9 cellular contexts compared by ENCODE assay signal in the genomic region with DNA sequence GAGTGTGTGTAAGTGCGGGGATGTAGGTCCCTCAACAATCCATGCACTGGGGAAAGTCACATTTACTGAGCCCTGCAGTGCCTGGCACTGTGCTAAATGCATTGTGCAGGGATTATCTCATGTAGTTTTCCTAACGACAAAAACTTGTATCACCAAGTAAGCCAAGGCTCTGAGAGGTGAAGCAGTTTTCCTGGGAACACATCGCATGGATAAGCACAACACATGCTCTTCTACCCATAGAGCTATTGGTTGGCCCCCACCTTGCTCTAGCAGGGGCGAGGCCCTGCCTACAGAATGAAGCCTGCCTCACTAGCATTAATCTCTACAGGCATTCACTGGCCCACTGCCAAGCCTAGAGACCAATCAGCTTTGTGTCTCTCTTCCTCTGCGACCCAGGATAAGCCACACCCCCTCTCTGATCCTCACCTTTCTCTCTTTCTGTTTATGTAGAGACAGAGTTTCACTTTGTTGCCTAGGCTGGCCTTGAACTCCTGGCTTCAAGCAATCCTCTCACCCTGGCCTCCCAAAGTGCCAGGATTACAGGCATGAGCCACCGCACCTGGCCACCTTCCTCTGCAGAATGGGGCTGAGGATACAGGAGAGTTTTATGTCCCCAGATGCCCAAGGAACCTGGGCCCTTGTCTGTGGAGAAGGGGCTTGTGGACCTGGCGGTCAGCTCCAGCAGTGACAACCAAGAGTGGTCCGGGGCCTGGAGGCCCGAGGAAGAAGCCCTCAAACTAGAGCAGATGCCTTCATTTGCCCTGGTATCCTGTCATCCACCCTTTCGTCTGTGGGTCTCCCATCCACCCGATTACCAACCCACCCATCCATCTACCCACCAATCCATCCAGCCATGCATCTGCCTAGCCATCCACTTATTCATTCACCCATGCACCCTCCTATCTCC. TPM values are rescaled to one million over a fixed set of nuclear protein-coding genes. Genes with fewer than 3 reads are reported as not detected.
DNase-seq lines count a peak whose midpoint lies in the region; ATAC-seq, FAIRE-seq and TF ChIP-seq lines count a peak whose summit lies in the region.
"Had no signal": no experiment of that assay in that cellular context is flagged by ENCODE, and none has a peak within 500 bp of the region (broad histone marks: within the 10 kb centered on the region; RNA-seq: fewer than 3 reads in every experiment).

No MANE protein-coding gene starts in this region.

- POLR2A ChIA-PET in HCT116 (lab: Charles Lee): no interaction called here
- POLR2A ChIA-PET in endothelial cell of umbilical vein (lab: Charles Lee): no interaction called here

- RAD21 ChIA-PET in HCT116 (lab: Charles Lee; ENCODE audit: low non-redundant PET in 1 of 2, low total read pairs in 2 of 2, uncharacterized antibody in 2 of 2, unreplicated experiment in 2 of 2): no interaction called here

- H3K9ac ChIP-seq in HCT116 (ENCODE audit: low read length): no peak overlapping the region
- H3K9ac ChIP-seq in endothelial cell of umbilical vein (replicated peaks; ENCODE audit: extremely low read depth, insufficient read depth, low read length): no peak overlapping the region

- dilution Hi-C loops in endothelial cell of umbilical vein (cut with MboI; ENCODE audit: extremely low pct_ligation_motif_present, low sequenced_read_pairs): no loop called here

- H3K27me3 ChIP-seq in HCT116 (ENCODE audit: insufficient read depth, low read length) (no peaks in the 10 kb centered on the region), endothelial cell of umbilical vein (ENCODE audit: control insufficient read depth in 2 of 2, insufficient read depth in 2 of 2, low read length in 2 of 2) (no peaks in the 10 kb centered on the region), gastrocnemius medialis (no peaks in the 10 kb centered on the region)

- H3K9me1 ChIP-seq in endothelial cell of umbilical vein (replicated peaks; ENCODE audit: control insufficient read depth, extremely low read depth, insufficient read depth, low read length): no peaks in the 10 kb centered on the region

- FAIRE-seq in endothelial cell of umbilical vein (lab: Jason Lieb, UNC): peak; percentile 28

- BruUV-seq in HCT116 (replicated peaks; lab: Mats Ljungman, UMichigan) (no TSS peak), endothelial cell of umbilical vein (replicated peaks; lab: Mats Ljungman, UMichigan) (no TSS peak)

- H2AFZ ChIP-seq in HCT116 (ENCODE audit: low read depth, low read length, poor library complexity, severe bottlenecking) (no peak overlapping the region), endothelial cell of umbilical vein (ENCODE audit: low read depth, low read length) (no peak overlapping the region)

- H3K27ac ChIP-seq in HCT116 (ENCODE audit: low read depth, low read length) (no peak overlapping the region), endothelial cell of umbilical vein (ENCODE audit: insufficient read depth, low read depth, low read length) (no peak overlapping the region), gastrocnemius medialis (peak overlapping the region; percentile 85 to 98 (median 96))

- DNase-seq in HCT116 (ENCODE audit: low read depth, low spot score) (no peak), NCI-H82 treated with DMSO at 0.1 percent for 48 hours (lab: John Stamatoyannopoulos, UW; ENCODE audit: unreplicated experiment) (peak; percentile 87), endothelial cell of umbilical vein (ENCODE audit: low read depth, low spot score) (no peak), gastrocnemius medialis (no peak), dermis blood vessel endothelial cell (no peak)
- DNase-seq: SHP77 had no signal

- intact Hi-C loops in HCT116 (cut with micrococcal nuclease) (no loop called here), endothelial cell of umbilical vein (cut with micrococcal nuclease) (no loop called here), gastrocnemius medialis (cut with DNase I; ENCODE audit: low total_unique reads) (no loop called here)

- no peaks in the 10 kb centered on the region for H3K9me3 ChIP-seq in HCT116 (ENCODE audit: control insufficient read depth in 1 of 2, insufficient read depth in 1 of 2, low read depth in 1 of 2, low read length in 2 of 2)
- no peaks in the 10 kb centered on the region for H3K9me3 ChIP-seq in endothelial cell of umbilical vein (replicated peaks; ENCODE audit: control insufficient read depth, insufficient read depth, low read length)
- H3K9me3 ChIP-seq in gastrocnemius medialis: no peaks in the 10 kb centered on the region

- H4K20me1 ChIP-seq in HCT116 (ENCODE audit: insufficient read depth): no peaks in the 10 kb centered on the region
- H4K20me1 ChIP-seq in endothelial cell of umbilical vein (replicated peaks; ENCODE audit: control insufficient read depth, extremely low read depth, insufficient read depth, low read length): no peaks in the 10 kb centered on the region

- H3K9me2 ChIP-seq in HCT116 (ENCODE audit: insufficient read depth): no peaks in the 10 kb centered on the region

- no peak for TF ChIP-seq RAD21 in HCT116 (IDR thresholded peaks at IDR 0.05; ENCODE audit: low read depth)

- ATAC-seq in HCT116 (peak; percentile 35; the same call in 1 of the 2 replicates), gastrocnemius medialis (no peak), HG02970 (IDR thresholded peaks at IDR 0.05; ENCODE audit: low FRiP score, unreplicated experiment) (no peak), GM19452 (IDR thresholded peaks at IDR 0.05; ENCODE audit: unreplicated experiment) (no peak), HG02938 (IDR thresholded peaks at IDR 0.05; ENCODE audit: unreplicated experiment) (no peak)

- TF ChIP-seq CTCF in HCT116 (IDR thresholded peaks at IDR 0.05 in 2 of 3, conservative IDR thresholded peaks at IDR 0.05 in 1 of 3; ENCODE audit: borderline replicate concordance in 1 of 3, insufficient read depth in 1 of 3, low read depth in 2 of 3, low read length in 2 of 3) (no peak), endothelial cell of umbilical vein (IDR thresholded peaks at IDR 0.05; ENCODE audit: extremely low read depth in 1 of 2, insufficient read depth in 1 of 2, low read depth in 1 of 2, low read length in 2 of 2) (no peak), gastrocnemius medialis (IDR thresholded peaks at IDR 0.05 in 4 of 5, conservative IDR thresholded peaks at IDR 0.05 in 1 of 5) (no peak)

- H3K4me3 ChIP-seq in HCT116 (replicated peaks in 1 of 2; ENCODE audit: low read depth in 1 of 2, low read length in 2 of 2) (no peak overlapping the region), endothelial cell of umbilical vein (replicated peaks in 1 of 3; ENCODE audit: insufficient read depth in 1 of 3, low read depth in 1 of 3, low read length in 3 of 3) (no peak overlapping the region), gastrocnemius medialis (no peak overlapping the region)

- in situ Hi-C loops in gastrocnemius medialis (cut with MboI; ENCODE audit: low sequenced_read_pairs in 4 of 4): no loop called here

- H3K4me1 ChIP-seq in HCT116 (ENCODE audit: control insufficient read depth in 1 of 2, insufficient read depth in 2 of 2, low read length in 2 of 2) (peaks cover 10 to 17% of the 10 kb centered on the region in 2 experiments), endothelial cell of umbilical vein (ENCODE audit: control insufficient read depth, extremely low read depth, insufficient read depth, low read length) (no peaks in the 10 kb centered on the region), gastrocnemius medialis (peaks cover 38 to 45% of the 10 kb centered on the region in 2 donors)

- H3K36me3 ChIP-seq in HCT116 (ENCODE audit: control insufficient read depth in 1 of 2, insufficient read depth in 2 of 2, low read length in 2 of 2) (no peaks in the 10 kb centered on the region), endothelial cell of umbilical vein (ENCODE audit: control insufficient read depth in 2 of 2, extremely low read depth in 1 of 2, insufficient read depth in 2 of 2, low read length in 2 of 2) (no peaks in the 10 kb centered on the region), gastrocnemius medialis (no peaks in the 10 kb centered on the region)

- TF ChIP-seq POLR2A in HCT116 (IDR thresholded peaks at IDR 0.05; ENCODE audit: borderline replicate concordance, extremely low read depth, insufficient read depth, insufficient read length) (no peak), endothelial cell of umbilical vein (IDR thresholded peaks at IDR 0.05; ENCODE audit: low read depth, low read length) (no peak), gastrocnemius medialis (IDR thresholded peaks at IDR 0.05) (no peak)

- no peaks in the 10 kb centered on the region for H3K79me2 ChIP-seq in HCT116 (ENCODE audit: insufficient read depth, low read length)
- no peaks in the 10 kb centered on the region for H3K79me2 ChIP-seq in endothelial cell of umbilical vein (ENCODE audit: control insufficient read depth, insufficient read depth, low read length)

- CTCF ChIA-PET in HCT116 (lab: Charles Lee) (interaction anchor here (0.8 to 1.0 kb wide), 2 partner anchors 11 to 23 kb away, joined by 4 to 5 read pairs; no protein-coding TSS in a partner anchor), endothelial cell of umbilical vein (lab: Charles Lee) (interaction anchor here (0.5 to 1.7 kb wide), 5 partner anchors 11 to 249 kb away, joined by 3 to 7 read pairs (median 3); a partner anchor contains a TSS)

- H3K4me2 ChIP-seq in HCT116 (ENCODE audit: low read length) (peak overlapping the region; percentile 42), endothelial cell of umbilical vein (ENCODE audit: insufficient read depth, low read length) (no peak overlapping the region)

RNA-seq across cellular contexts. Expression of a gene that starts 12.8 kb away (rescaled TPM):
- total RNA-seq in HCT116 (2021; ENCODE audit: unreplicated experiment) (not detected), endothelial cell of umbilical vein (not detected in 2 replicates), gastrocnemius medialis (under 1 TPM in 3 of 4 donors, not detected in 1; 0.10 to 0.87 (median 0.16) TPM), dermis blood vessel endothelial cell (0.65 and 1.2 TPM in 2 replicates)
- polyA plus RNA-seq in HCT116 (2012): not detected in 2 replicates
- polyA plus RNA-seq in endothelial cell of umbilical vein: not detected in 2 replicates
- not detected in 2 replicates for polyA plus RNA-seq in endothelial cell of umbilical vein (2011; cell fraction: cytosol; rRNA removed)
- not detected in 2 replicates for polyA plus RNA-seq in endothelial cell of umbilical vein (2011; cell fraction: nucleus; rRNA removed)
- not detected in 2 replicates for polyA plus RNA-seq in endothelial cell of umbilical vein (2012)
- not detected in 2 replicates for polyA minus RNA-seq in endothelial cell of umbilical vein
- not detected for polyA minus RNA-seq in endothelial cell of umbilical vein (2011; cell fraction: cytosol; rRNA and poly(A)+ RNA removed)
- polyA minus RNA-seq in endothelial cell of umbilical vein (2011; cell fraction: nucleus; rRNA and poly(A)+ RNA removed): not detected in 2 replicates

RNA-seq across cellular contexts. Expression of a gene that starts 19.4 kb away (rescaled TPM):
- total RNA-seq in HCT116 (2021; ENCODE audit: unreplicated experiment) (2.2 TPM), endothelial cell of umbilical vein (0.22 and 0.46 TPM in 2 replicates), gastrocnemius medialis (1,000 to 10,000 TPM in 1 of 4 donors, 100 to 1,000 TPM in 3; 286 to 1,191 (median 655) TPM), dermis blood vessel endothelial cell (0.84 and 1.9 TPM in 2 replicates)
- polyA plus RNA-seq in HCT116 (2012): 2.1 and 2.4 TPM in 2 replicates
- 0.48 and 0.60 TPM in 2 replicates for polyA plus RNA-seq in endothelial cell of umbilical vein
- polyA plus RNA-seq in endothelial cell of umbilical vein (2011; cell fraction: cytosol; rRNA removed): 0.17 and 0.25 TPM in 2 replicates
- 0.75 and 0.88 TPM in 2 replicates for polyA plus RNA-seq in endothelial cell of umbilical vein (2011; cell fraction: nucleus; rRNA removed)
- polyA plus RNA-seq in endothelial cell of umbilical vein (2012): 0.27 and 0.38 TPM in 2 replicates
- polyA minus RNA-seq in endothelial cell of umbilical vein: 0.17 and 0.40 TPM in 2 replicates
- polyA minus RNA-seq in endothelial cell of umbilical vein (2011; cell fraction: cytosol; rRNA and poly(A)+ RNA removed): not detected
- not detected in 2 replicates for polyA minus RNA-seq in endothelial cell of umbilical vein (2011; cell fraction: nucleus; rRNA and poly(A)+ RNA removed)

RNA-seq across cellular contexts. Expression of a gene that starts 25.6 kb away (rescaled TPM):
- total RNA-seq in HCT116 (2021; ENCODE audit: unreplicated experiment): 19.9 TPM
- 7.0 and 7.5 TPM in 2 replicates for polyA plus RNA-seq in HCT116 (2012)
- total RNA-seq in endothelial cell of umbilical vein: 9.3 and 9.5 TPM in 2 replicates
- 4.1 and 4.4 TPM in 2 replicates for polyA plus RNA-seq in endothelial cell of umbilical vein
- polyA plus RNA-seq in endothelial cell of umbilical vein (2011; cell fraction: cytosol; rRNA removed): 3.3 and 4.4 TPM in 2 replicates
- 4.3 and 4.4 TPM in 2 replicates for polyA plus RNA-seq in endothelial cell of umbilical vein (2011; cell fraction: nucleus; rRNA removed)
- polyA plus RNA-seq in endothelial cell of umbilical vein (2012): 4.8 TPM in 2 replicates
- 18.1 and 34.6 TPM in 2 replicates for polyA minus RNA-seq in endothelial cell of umbilical vein
- polyA minus RNA-seq in endothelial cell of umbilical vein (2011; cell fraction: cytosol; rRNA and poly(A)+ RNA removed): 7.5 TPM
- 4.3 and 8.0 TPM in 2 replicates for polyA minus RNA-seq in endothelial cell of umbilical vein (2011; cell fraction: nucleus; rRNA and poly(A)+ RNA removed)
- total RNA-seq in gastrocnemius medialis: 1 to 10 TPM; 2.2 to 5.2 (median 4.1) TPM
- total RNA-seq in dermis blood vessel endothelial cell: 12.4 and 15.5 TPM in 2 replicates

RNA-seq across cellular contexts. Expression of a gene that starts 28.3 kb away (rescaled TPM):
- total RNA-seq in HCT116 (2021; ENCODE audit: unreplicated experiment) (113 TPM), endothelial cell of umbilical vein (78.7 and 85.2 TPM in 2 replicates), gastrocnemius medialis (100 to 1,000 TPM; 189 to 338 (median 264) TPM), dermis blood vessel endothelial cell (117 and 188 TPM in 2 replicates)
- polyA plus RNA-seq in HCT116 (2012): 330 and 345 TPM in 2 replicates
- 314 and 423 TPM in 2 replicates for polyA plus RNA-seq in endothelial cell of umbilical vein
- polyA plus RNA-seq in endothelial cell of umbilical vein (2011; cell fraction: cytosol; rRNA removed): 227 and 251 TPM in 2 replicates
- 77.1 and 88.7 TPM in 2 replicates for polyA plus RNA-seq in endothelial cell of umbilical vein (2011; cell fraction: nucleus; rRNA removed)
- polyA plus RNA-seq in endothelial cell of umbilical vein (2012): 119 and 151 TPM in 2 replicates
- 134 and 146 TPM in 2 replicates for polyA minus RNA-seq in endothelial cell of umbilical vein
- polyA minus RNA-seq in endothelial cell of umbilical vein (2011; cell fraction: cytosol; rRNA and poly(A)+ RNA removed): 80.5 TPM
- polyA minus RNA-seq in endothelial cell of umbilical vein (2011; cell fraction: nucleus; rRNA and poly(A)+ RNA removed): 11.1 and 15.7 TPM in 2 replicates

RNA-seq across cellular contexts. Expression of a gene that starts 29.4 kb away (rescaled TPM):
- total RNA-seq in HCT116 (2021; ENCODE audit: unreplicated experiment) (35.4 TPM), endothelial cell of umbilical vein (24.5 and 28.8 TPM in 2 replicates), gastrocnemius medialis (10 to 100 TPM; 25.6 to 48.2 (median 37.7) TPM), dermis blood vessel endothelial cell (14.1 and 21.2 TPM in 2 replicates)
- polyA plus RNA-seq in HCT116 (2012): 17.9 and 19.7 TPM in 2 replicates
- 19.1 and 19.6 TPM in 2 replicates for polyA plus RNA-seq in endothelial cell of umbilical vein
- polyA plus RNA-seq in endothelial cell of umbilical vein (2011; cell fraction: cytosol; rRNA removed): 14.4 and 18.0 TPM in 2 replicates
- 24.0 and 25.8 TPM in 2 replicates for polyA plus RNA-seq in endothelial cell of umbilical vein (2011; cell fraction: nucleus; rRNA removed)
- polyA plus RNA-seq in endothelial cell of umbilical vein (2012): 16.7 and 17.6 TPM in 2 replicates
- polyA minus RNA-seq in endothelial cell of umbilical vein: 21.2 and 23.0 TPM in 2 replicates
- 20.5 TPM for polyA minus RNA-seq in endothelial cell of umbilical vein (2011; cell fraction: cytosol; rRNA and poly(A)+ RNA removed)
- 18.0 and 19.3 TPM in 2 replicates for polyA minus RNA-seq in endothelial cell of umbilical vein (2011; cell fraction: nucleus; rRNA and poly(A)+ RNA removed)

Comparison
In these comparisons a context has a peak if more than half of its experiments do, and no peak if none do; other contexts are left out.
1. H3K27ac ChIP-seq: peak in gastrocnemius medialis (4 of 4); none in HCT116 (single experiment) and endothelial cell of umbilical vein (single experiment).
2. RNA of a gene that starts 19.4 kb away (total RNA-seq): 286 to 1,191 TPM in gastrocnemius medialis; 2.2 TPM in HCT116 (single experiment), 0.84 to 1.9 TPM in dermis blood vessel endothelial cell and 0.22 to 0.46 TPM in endothelial cell of umbilical vein; every median in the first group is over 10 times any median in the second.